In the genomic region with DNA sequence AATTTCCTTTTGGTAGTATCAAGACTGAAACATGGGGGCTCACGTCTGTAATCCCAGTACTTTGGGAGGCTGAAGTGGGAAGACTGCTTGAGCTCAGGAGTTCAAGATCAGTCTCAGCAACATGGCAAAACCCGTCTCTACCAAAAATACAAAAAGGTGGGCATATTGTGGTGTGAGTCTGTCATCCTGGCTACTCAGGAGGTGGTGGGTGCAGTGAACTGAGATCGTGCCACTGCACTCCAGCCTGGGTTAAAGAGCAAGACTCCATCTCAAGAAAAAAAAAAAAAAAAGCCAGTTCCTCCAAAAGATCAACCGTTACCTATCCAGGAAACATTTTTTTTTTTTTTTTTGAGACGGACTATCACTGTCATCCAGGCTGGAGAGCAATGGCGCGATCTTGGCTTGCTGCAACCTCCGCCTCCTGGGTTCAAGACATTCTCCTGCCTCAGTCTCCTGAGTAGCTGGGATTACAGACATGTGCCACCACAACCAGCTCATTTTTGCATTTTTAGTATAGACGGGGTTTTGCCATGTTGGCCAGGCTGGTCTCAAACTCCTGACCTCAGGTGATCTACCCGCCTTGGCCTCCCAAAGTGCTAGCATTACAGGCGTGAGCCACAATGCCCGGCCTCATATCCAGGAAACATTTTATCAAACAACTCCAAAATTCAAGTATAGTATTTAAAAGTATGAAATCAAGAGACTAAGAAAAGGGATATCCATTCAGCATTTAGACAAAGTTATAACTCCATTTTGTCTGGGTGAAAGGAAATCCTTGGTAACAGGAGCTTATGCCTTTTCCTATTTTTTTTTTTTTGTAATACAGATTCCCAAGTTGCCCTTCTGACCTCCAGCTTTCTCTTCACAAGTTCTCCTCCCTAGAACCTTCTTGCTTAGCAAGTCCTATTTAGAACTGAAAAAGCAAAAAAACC, we compare ENCODE assay signal across 30 cellular contexts. TPM values are rescaled to one million over a fixed set of nuclear protein-coding genes. Genes with fewer than 3 reads are reported as not detected.
DNase-seq lines count a peak whose midpoint lies in the region; ATAC-seq and TF ChIP-seq lines count a peak whose summit lies in the region.
"Had no signal": no experiment of that assay in that cellular context is flagged by ENCODE, and none has a peak within 500 bp of the region (broad histone marks: within the 10 kb centered on the region; RNA-seq: fewer than 3 reads in every experiment).

No MANE protein-coding gene starts in this region.

- peak overlapping the region; percentile 37 for H3K4me3 Mint-ChIP-seq in activated CD4-positive, alpha-beta T cell treated with anti-CD3 and anti-CD28 coated beads for 36 hours
- H3K4me3 Mint-ChIP-seq in activated CD4-positive, alpha-beta T cell treated with anti-CD3 and anti-CD28 coated beads, Interleukin-2, amount 10 ng/mL, durations not matched to agents 7 days and 5 days, result no peak overlapping the region
- no peak overlapping the region for H3K4me3 Mint-ChIP-seq in dendritic cell treated with granulocyte-macrophage colony-stimulating factor and Interleukin-4, amounts not matched to agents 40 ng/mL and 50 ng/mL, for 4 days
- H3K4me3 Mint-ChIP-seq: stimulated activated naive CD8-positive, alpha-beta T cell treated with anti-CD3 and anti-CD28 coated beads, Interleukin-15, amount 100 ng/mL, for 72 hours had no signal

- ATAC-seq in activated CD4-positive, alpha-beta T cell treated with anti-CD3 and anti-CD28 coated beads for 36 hours, result no peak
- ATAC-seq in GM18868 (IDR thresholded peaks at IDR 0.05; ENCODE audit: unreplicated experiment), result no peak
- ATAC-seq: naive thymus-derived CD4-positive, alpha-beta T cell; SK-N-SH treated with all-trans-retinoic acid at 6 μM for 48 hours; stimulated activated naive CD8-positive, alpha-beta T cell treated with anti-CD3 and anti-CD28 coated beads, Interleukin-15, amount 100 ng/mL, for 72 hours had no signal

- no peak overlapping the region for H3K27ac ChIP-seq in HEK293 (ENCODE audit: extremely low read depth, low read depth, low read length)
- H3K27ac ChIP-seq: breast epithelium had no signal

- peaks cover 53 to 66% of the 10 kb centered on the region in 2 experiments for H3K36me3 ChIP-seq in HEK293 (ENCODE audit: control insufficient read depth in 2 of 2, insufficient read depth in 1 of 2, low read length in 2 of 2)

- peaks cover 48% of the 10 kb centered on the region for H3K36me3 Mint-ChIP-seq in activated CD4-positive, alpha-beta T cell treated with anti-CD3 and anti-CD28 coated beads for 36 hours (ENCODE audit: low read depth)
- H3K36me3 Mint-ChIP-seq in activated CD4-positive, alpha-beta T cell treated with anti-CD3 and anti-CD28 coated beads, Interleukin-2, amount 10 ng/mL, durations not matched to agents 7 days and 5 days (ENCODE audit: low read depth), result peaks cover 48% of the 10 kb centered on the region
- H3K36me3 Mint-ChIP-seq in dendritic cell treated with granulocyte-macrophage colony-stimulating factor and Interleukin-4, amounts not matched to agents 40 ng/mL and 50 ng/mL, for 4 days (ENCODE audit: low read depth), result peaks cover 68% of the 10 kb centered on the region

- peaks cover 8% of the 10 kb centered on the region; the same call in 1 of the 2 replicates for H3K4me1 ChIP-seq in HEK293 (ENCODE audit: control insufficient read depth, insufficient read depth, low read length)

- H3K4me3 ChIP-seq in HEK293 (ENCODE audit: low read depth, low read length), result no peak overlapping the region
- H3K4me3 ChIP-seq: breast epithelium had no signal

- H3K27me3 Mint-ChIP-seq in activated CD4-positive, alpha-beta T cell treated with anti-CD3 and anti-CD28 coated beads for 36 hours, result no peaks in the 10 kb centered on the region
- H3K27me3 Mint-ChIP-seq in activated CD4-positive, alpha-beta T cell treated with anti-CD3 and anti-CD28 coated beads, Interleukin-2, amount 10 ng/mL, durations not matched to agents 7 days and 5 days, result no peaks in the 10 kb centered on the region
- no peaks in the 10 kb centered on the region for H3K27me3 Mint-ChIP-seq in dendritic cell treated with granulocyte-macrophage colony-stimulating factor and Interleukin-4, amounts not matched to agents 40 ng/mL and 50 ng/mL, for 4 days
- H3K27me3 Mint-ChIP-seq: IgD-negative memory B cell; naive thymus-derived CD4-positive, alpha-beta T cell; stimulated activated naive CD8-positive, alpha-beta T cell treated with anti-CD3 and anti-CD28 coated beads, Interleukin-15, amount 100 ng/mL, for 72 hours had no signal

- H3K9me3 ChIP-seq in HEK293 (ENCODE audit: control insufficient read depth, insufficient read depth, low read depth, low read length), result no peaks in the 10 kb centered on the region
- H3K9me3 ChIP-seq: breast epithelium had no signal

- H3K4me1 Mint-ChIP-seq in activated CD4-positive, alpha-beta T cell treated with anti-CD3 and anti-CD28 coated beads for 36 hours, result peaks cover 28% of the 10 kb centered on the region
- peaks cover 30% of the 10 kb centered on the region for H3K4me1 Mint-ChIP-seq in activated CD4-positive, alpha-beta T cell treated with anti-CD3 and anti-CD28 coated beads, Interleukin-2, amount 10 ng/mL, durations not matched to agents 7 days and 5 days
- peaks cover 57% of the 10 kb centered on the region for H3K4me1 Mint-ChIP-seq in dendritic cell treated with granulocyte-macrophage colony-stimulating factor and Interleukin-4, amounts not matched to agents 40 ng/mL and 50 ng/mL, for 4 days (ENCODE audit: low read depth)

- CTCF ChIA-PET in activated CD4-positive, alpha-beta T cell treated with anti-CD3 and anti-CD28 coated beads for 36 hours (lab: Charles Lee), result interaction anchor here (0.7 to 4.4 kb wide), 13 partner anchors 12 to 184 kb away, joined by 3 to 36 read pairs (median 6); partner anchors contain the start of gene CDH24
- CTCF ChIA-PET in activated CD4-positive, alpha-beta T cell treated with anti-CD3 and anti-CD28 coated beads, Interleukin-2, amount 10 ng/mL, durations not matched to agents 7 days and 5 days (lab: Charles Lee), result interaction anchor here (0.5 to 4.1 kb wide), 8 partner anchors 14 to 396 kb away, joined by 3 to 21 read pairs (median 4); no protein-coding TSS in a partner anchor
- CTCF ChIA-PET in HEK293 (lab: Yijun Ruan, JAX), result interaction anchor here (0.6 to 5.9 kb wide), 7 partner anchors 11 to 32 kb away, joined by 3 to 49 read pairs (median 3); no protein-coding TSS in a partner anchor

- POLR2A ChIA-PET in activated CD4-positive, alpha-beta T cell treated with anti-CD3 and anti-CD28 coated beads for 36 hours (lab: Charles Lee), result interaction anchor here (0.6 to 0.8 kb wide), 3 partner anchors 20 to 1907 kb away, joined by 3 read pairs; no protein-coding TSS in a partner anchor
- POLR2A ChIA-PET in activated CD4-positive, alpha-beta T cell treated with anti-CD3 and anti-CD28 coated beads, Interleukin-2, amount 10 ng/mL, durations not matched to agents 7 days and 5 days (lab: Charles Lee), result no interaction called here
- POLR2A ChIA-PET in HEK293 (lab: Yijun Ruan, JAX), result interaction anchor here (0.7 kb wide), 1 partner anchor 195 kb away, joined by 5 read pairs; no protein-coding TSS in a partner anchor

- intact Hi-C loops in activated CD4-positive, alpha-beta T cell treated with anti-CD3 and anti-CD28 coated beads for 36 hours (cut with DNase I, micrococcal nuclease), result loop anchor here (10.0 kb wide), 4 partner anchors 193 to 1827 kb away; partner anchors contain the start of genes DCAF11 (in 1 of the 2), EMC9 (in 1 of the 2), HNRNPC (in 1 of the 2) and HOMEZ (in 1 of the 2)
- intact Hi-C loops in dendritic cell treated with granulocyte-macrophage colony-stimulating factor and Interleukin-4, amounts not matched to agents 40 ng/mL and 50 ng/mL, for 4 days (cut with micrococcal nuclease), result no loop called here

- H3K27ac Mint-ChIP-seq in activated CD4-positive, alpha-beta T cell treated with anti-CD3 and anti-CD28 coated beads for 36 hours, result peak overlapping the region; percentile 56
- no peak overlapping the region for H3K27ac Mint-ChIP-seq in activated CD4-positive, alpha-beta T cell treated with anti-CD3 and anti-CD28 coated beads, Interleukin-2, amount 10 ng/mL, durations not matched to agents 7 days and 5 days
- peak overlapping the region; percentile 44 for H3K27ac Mint-ChIP-seq in dendritic cell treated with granulocyte-macrophage colony-stimulating factor and Interleukin-4, amounts not matched to agents 40 ng/mL and 50 ng/mL, for 4 days
- H3K27ac Mint-ChIP-seq: T-helper 2 cell treated with Interferon-gamma antibody and Interleukin-4, amounts not matched to agents 5 μg/mL and 100 μg/mL, for 36 hours had no signal

- TF ChIP-seq CTCF in HEK293 (tag by site-specific recombination; IDR thresholded peaks at IDR 0.05), result no peak

- DNase-seq in activated CD4-positive, alpha-beta T cell treated with anti-CD3 and anti-CD28 coated beads for 36 hours, result no peak
- DNase-seq in activated CD4-positive, alpha-beta T cell treated with anti-CD3 and anti-CD28 coated beads, Interleukin-2, amount 10 ng/mL, durations not matched to agents 7 days and 5 days, result no peak
- DNase-seq in GF-D8 (lab: John Stamatoyannopoulos, UW), result no peak
- DNase-seq: activated CD4-positive, alpha-beta T cell treated with anti-CD3 and anti-CD28 coated beads for 48 hours; activated gamma-delta T cell treated with Interleukin-2 at 50 U/mL for 16 hours; amygdala; Calu3; DMS79 treated with DMSO at 0.1 percent for 48 hours; effector memory CD4-positive, alpha-beta T cell; head of caudate nucleus; midbrain; naive thymus-derived CD4-positive, alpha-beta T cell; NCI-H1105; NCI-H187 treated with DMSO at 0.1 percent for 48 hours; NCI-H2171 treated with DMSO at 0.1 percent for 48 hours; NCI-H524; occipital lobe; stimulated activated naive CD8-positive, alpha-beta T cell treated with anti-CD3 and anti-CD28 coated beads, Interleukin-15, amount 100 ng/mL, for 72 hours had no signal

- no peaks in the 10 kb centered on the region for H3K9me3 Mint-ChIP-seq in activated CD4-positive, alpha-beta T cell treated with anti-CD3 and anti-CD28 coated beads for 36 hours (ENCODE audit: low read depth)
- H3K9me3 Mint-ChIP-seq in activated CD4-positive, alpha-beta T cell treated with anti-CD3 and anti-CD28 coated beads, Interleukin-2, amount 10 ng/mL, durations not matched to agents 7 days and 5 days, result no peaks in the 10 kb centered on the region
- no peaks in the 10 kb centered on the region for H3K9me3 Mint-ChIP-seq in dendritic cell treated with granulocyte-macrophage colony-stimulating factor and Interleukin-4, amounts not matched to agents 40 ng/mL and 50 ng/mL, for 4 days
- H3K9me3 Mint-ChIP-seq: IgD-negative memory B cell; stimulated activated naive CD8-positive, alpha-beta T cell treated with anti-CD3 and anti-CD28 coated beads, Interleukin-15, amount 100 ng/mL, for 72 hours; T-helper 2 cell treated with Interferon-gamma antibody and Interleukin-4, amounts not matched to agents 5 μg/mL and 100 μg/mL, for 36 hours had no signal

RNA-seq across cellular contexts. Expression of gene ACIN1, which starts 3.4 kb away (rescaled TPM):
- total RNA-seq in activated CD4-positive, alpha-beta T cell treated with anti-CD3 and anti-CD28 coated beads for 36 hours, result 100 to 1,000 TPM; 160 to 215 TPM
- 100 to 1,000 TPM; 202 to 221 TPM for total RNA-seq in activated CD4-positive, alpha-beta T cell treated with anti-CD3 and anti-CD28 coated beads, Interleukin-2, amount 10 ng/mL, durations not matched to agents 7 days and 5 days

RNA-seq across cellular contexts. Expression of gene C14orf119, which starts 3.7 kb away (rescaled TPM):
- total RNA-seq in activated CD4-positive, alpha-beta T cell treated with anti-CD3 and anti-CD28 coated beads for 36 hours, result 10 to 100 TPM; 43.8 to 51.5 TPM
- total RNA-seq in activated CD4-positive, alpha-beta T cell treated with anti-CD3 and anti-CD28 coated beads, Interleukin-2, amount 10 ng/mL, durations not matched to agents 7 days and 5 days, result 10 to 100 TPM; 48.0 to 48.2 TPM

RNA-seq across cellular contexts. Expression of gene CIROP, which starts 13.2 kb away (rescaled TPM):
- total RNA-seq in activated CD4-positive, alpha-beta T cell treated with anti-CD3 and anti-CD28 coated beads for 36 hours, result not detected
- not detected for total RNA-seq in activated CD4-positive, alpha-beta T cell treated with anti-CD3 and anti-CD28 coated beads, Interleukin-2, amount 10 ng/mL, durations not matched to agents 7 days and 5 days
- total RNA-seq: breast epithelium; Calu3; fibroblast of villous mesenchyme; H4; liver; M059J; naive thymus-derived CD4-positive, alpha-beta T cell; occipital lobe; skeletal muscle tissue had no signal

RNA-seq across cellular contexts. Expression of gene CEBPE, which starts 27.5 kb away (rescaled TPM):
- under 1 TPM; 0.19 to 0.34 TPM for total RNA-seq in activated CD4-positive, alpha-beta T cell treated with anti-CD3 and anti-CD28 coated beads for 36 hours
- under 1 TPM; 0.67 to 0.98 TPM for total RNA-seq in activated CD4-positive, alpha-beta T cell treated with anti-CD3 and anti-CD28 coated beads, Interleukin-2, amount 10 ng/mL, durations not matched to agents 7 days and 5 days
- total RNA-seq: Calu3, fibroblast of villous mesenchyme, H4, M059J had no signal

RNA-seq across cellular contexts. Expression of gene CDH24, which starts 34.2 kb away (rescaled TPM):
- 1 to 10 TPM in 1 of 2 experiments, under 1 TPM in 1; 0.82 to 1.1 TPM for total RNA-seq in activated CD4-positive, alpha-beta T cell treated with anti-CD3 and anti-CD28 coated beads for 36 hours
- total RNA-seq in activated CD4-positive, alpha-beta T cell treated with anti-CD3 and anti-CD28 coated beads, Interleukin-2, amount 10 ng/mL, durations not matched to agents 7 days and 5 days, result 1 to 10 TPM; 2.9 to 3.0 TPM
